In the genomic region with DNA sequence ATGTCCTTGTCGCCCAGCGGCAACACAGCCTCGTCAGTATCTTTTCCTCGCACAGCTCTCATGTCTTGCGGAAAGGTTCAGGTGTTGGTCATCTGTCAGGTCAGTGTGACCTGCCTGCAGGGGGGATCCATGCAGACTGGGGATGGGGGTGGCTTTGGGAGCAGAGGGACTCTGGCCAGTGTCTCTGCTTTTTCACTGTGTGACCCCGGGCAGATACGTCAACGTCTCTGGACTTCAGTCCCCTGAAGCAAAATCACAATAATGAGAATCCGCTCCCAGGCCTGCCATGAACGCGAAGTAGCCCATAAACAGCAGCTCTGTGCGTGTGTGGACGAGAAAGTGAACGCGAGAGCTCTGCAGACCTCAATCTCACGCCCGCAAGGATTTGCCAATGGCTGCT, we compare ENCODE assay signal across 26 cellular contexts.
"Had no signal": no experiment of that assay in that cellular context is flagged by ENCODE, and none has a peak within 500 bp of the region (broad histone marks: within the 10 kb centered on the region; RNA-seq: fewer than 3 reads in every experiment).

No MANE protein-coding gene starts in this region.

- H3K4me3 ChIP-seq: dorsolateral prefrontal cortex, gastrocnemius medialis, lung, pancreas, psoas muscle, right atrium auricular region, thoracic aorta, upper lobe of left lung had no signal

- H3K36me3 ChIP-seq: gastrocnemius medialis, left ventricle myocardium inferior, pancreas, right atrium auricular region, thoracic aorta, upper lobe of left lung had no signal

- H3K27me3 Mint-ChIP-seq: activated naive CD4-positive, alpha-beta T cell treated with anti-CD3 and anti-CD28 coated beads, Interleukin-2, amount 50 U/mL, for 24 hours had no signal

- H3K36me3 Mint-ChIP-seq: activated naive CD4-positive, alpha-beta T cell treated with anti-CD3 and anti-CD28 coated beads, Interleukin-2, amount 50 U/mL, for 24 hours; mesothelial cell of epicardium; naive B cell had no signal

- DNase-seq: activated B cell treated with CpG ODN at 0.5 μM for 24 hours; activated CD4-positive, alpha-beta T cell treated with anti-CD3 and anti-CD28 coated beads, Interleukin-2, amount 50 U/mL, for 4 hours; activated CD8-positive, alpha-beta memory T cell treated with anti-CD3 and anti-CD28 coated beads for 24 hours; activated gamma-delta T cell; activated naive CD8-positive, alpha-beta T cell treated with anti-CD3 and anti-CD28 coated beads, Interleukin-2, amount 50 U/mL, for 24 hours; effector memory CD4-positive, alpha-beta T cell; gastrocnemius medialis; glutamatergic neuron; left ventricle myocardium inferior; naive B cell; nephron progenitor cell; SK-N-SH; stimulated activated CD4-positive, alpha-beta T cell treated with anti-CD3 and anti-CD28 coated beads, Interleukin-4, amount 100 ng/mL, for 1 hour; stimulated activated naive CD8-positive, alpha-beta T cell treated with anti-CD3 and anti-CD28 coated beads, Interleukin-15, Interleukin-2, amounts not matched to agents 100 U/mL and 50 U/mL, for 24 hours; SW 1271; T-helper 9 cell had no signal

- H3K27me3 ChIP-seq: dorsolateral prefrontal cortex, pancreas, right atrium auricular region, upper lobe of left lung had no signal

- H3K27ac Mint-ChIP-seq: activated B cell treated with CpG ODN at 0.5 μM for 24 hours; activated naive CD4-positive, alpha-beta T cell treated with anti-CD3 and anti-CD28 coated beads, Interleukin-2, amount 50 U/mL, for 24 hours; activated naive CD8-positive, alpha-beta T cell treated with anti-CD3 and anti-CD28 coated beads, Interleukin-2, amount 50 U/mL, for 24 hours; mesothelial cell of epicardium; naive B cell; nephron progenitor cell; T-helper 1 cell treated with Interleukin-12 subunit alpha and Interleukin-12 subunit beta and Interleukin-4 antibody, amounts not matched to agents 30 μg/mL and 1 μg/mL, for 36 hours had no signal

- H3K27ac ChIP-seq: gastrocnemius medialis, left ventricle myocardium inferior, pancreas, psoas muscle, right atrium auricular region, thoracic aorta, upper lobe of left lung had no signal

- H3K9me3 Mint-ChIP-seq: activated naive CD4-positive, alpha-beta T cell treated with anti-CD3 and anti-CD28 coated beads, Interleukin-2, amount 50 U/mL, for 24 hours; activated naive CD8-positive, alpha-beta T cell treated with anti-CD3 and anti-CD28 coated beads, Interleukin-2, amount 50 U/mL, for 24 hours had no signal

- H3K4me3 Mint-ChIP-seq: activated B cell treated with CpG ODN at 0.5 μM for 24 hours; activated naive CD4-positive, alpha-beta T cell treated with anti-CD3 and anti-CD28 coated beads, Interleukin-2, amount 50 U/mL, for 24 hours; activated naive CD8-positive, alpha-beta T cell treated with anti-CD3 and anti-CD28 coated beads, Interleukin-2, amount 50 U/mL, for 24 hours; mesothelial cell of epicardium; nephron progenitor cell; T-helper 1 cell treated with Interleukin-12 subunit alpha and Interleukin-12 subunit beta and Interleukin-4 antibody, amounts not matched to agents 30 μg/mL and 1 μg/mL, for 36 hours had no signal

- H3K4me1 ChIP-seq: gastrocnemius medialis, left ventricle myocardium inferior, pancreas, psoas muscle, right atrium auricular region, upper lobe of left lung had no signal

- ATAC-seq: activated naive CD8-positive, alpha-beta T cell treated with anti-CD3 and anti-CD28 coated beads, Interleukin-2, amount 50 U/mL, for 24 hours; gastrocnemius medialis; pancreas; stimulated activated naive CD8-positive, alpha-beta T cell treated with anti-CD3 and anti-CD28 coated beads, Interleukin-15, Interleukin-2, amounts not matched to agents 100 U/mL and 50 U/mL, for 24 hours had no signal

- H3K4me1 Mint-ChIP-seq: activated B cell treated with CpG ODN at 0.5 μM for 24 hours; activated naive CD4-positive, alpha-beta T cell treated with anti-CD3 and anti-CD28 coated beads, Interleukin-2, amount 50 U/mL, for 24 hours; activated naive CD8-positive, alpha-beta T cell treated with anti-CD3 and anti-CD28 coated beads, Interleukin-2, amount 50 U/mL, for 24 hours; mesothelial cell of epicardium; naive B cell had no signal

- H3K9me3 ChIP-seq: gastrocnemius medialis, pancreas, psoas muscle, right atrium auricular region, SK-N-SH, thoracic aorta had no signal
